In genomic region chr7:150631084-150631824, GRCh38 we compare ENCODE assay signal across 9 cellular contexts. TPM values are rescaled to one million over a fixed set of nuclear protein-coding genes. Genes with fewer than 3 reads are reported as not detected.
DNase-seq lines count a peak whose midpoint lies in the region; ATAC-seq and TF ChIP-seq lines count a peak whose summit lies in the region.
"Had no signal": no experiment of that assay in that cellular context is flagged by ENCODE, and none has a peak within 500 bp of the region (broad histone marks: within the 10 kb centered on the region; RNA-seq: fewer than 3 reads in every experiment).

No MANE protein-coding gene starts in this region.

- H2AK5ac ChIP-seq in mesendoderm (ENCODE audit: low read length), result no peak overlapping the region

- no peak overlapping the region for H3K23ac ChIP-seq in mesendoderm (ENCODE audit: low read length)

- no peak overlapping the region for H4K8ac ChIP-seq in mesendoderm (ENCODE audit: low read depth, low read length)

- no peaks in the 10 kb centered on the region for H3K27me3 Mint-ChIP-seq in activated CD8-positive, alpha-beta T cell treated with anti-CD3 and anti-CD28 coated beads for 36 hours

- TF ChIP-seq CTCF in activated CD8-positive, alpha-beta T cell treated with anti-CD3 and anti-CD28 coated beads for 36 hours (IDR thresholded peaks at IDR 0.05), result no peak

- H3K79me1 ChIP-seq in mesendoderm (ENCODE audit: low read length), result no peaks in the 10 kb centered on the region

- CTCF ChIA-PET in activated CD8-positive, alpha-beta T cell treated with anti-CD3 and anti-CD28 coated beads for 36 hours (lab: Charles Lee), result interaction anchor here (1.2 to 1.7 kb wide), 4 partner anchors 10 to 125 kb away, joined by 3 to 10 read pairs (median 4); no protein-coding TSS in a partner anchor

- no peak overlapping the region for H2BK5ac ChIP-seq in mesendoderm (ENCODE audit: low read length)

- H3K79me2 ChIP-seq in mesendoderm (ENCODE audit: control insufficient read depth, insufficient read depth, low read length), result no peaks in the 10 kb centered on the region

- no peaks in the 10 kb centered on the region for H3K4me1 ChIP-seq in mesendoderm (ENCODE audit: control insufficient read depth, low read depth, low read length)

- no peak overlapping the region for H2BK15ac ChIP-seq in mesendoderm (replicated peaks; ENCODE audit: low read depth)

- intact Hi-C loops in activated CD8-positive, alpha-beta T cell treated with anti-CD3 and anti-CD28 coated beads for 36 hours (cut with micrococcal nuclease), result loop anchor here (5.0 kb wide), 2 partner anchors 36 to 126 kb away; no protein-coding TSS in a partner anchor
- intact Hi-C loops in cardiac septum (cut with DNase I), result loop anchor here (2.0 to 5.0 kb wide), 5 partner anchors 44 to 179 kb away; partner anchors contain the start of genes GIMAP1, GIMAP5 and GIMAP8

- no peak overlapping the region for H4K5ac ChIP-seq in mesendoderm (ENCODE audit: low read length)

- H3K27ac Mint-ChIP-seq in activated CD8-positive, alpha-beta T cell treated with anti-CD3 and anti-CD28 coated beads for 36 hours, result peak overlapping the region; percentile 99

- no peaks in the 10 kb centered on the region for H3K36me3 ChIP-seq in mesendoderm (ENCODE audit: control insufficient read depth, insufficient read depth, low read length)

- H3K9ac ChIP-seq in mesendoderm (ENCODE audit: low read length), result no peak overlapping the region

- peaks cover 19% of the 10 kb centered on the region for H3K9me3 Mint-ChIP-seq in activated CD8-positive, alpha-beta T cell treated with anti-CD3 and anti-CD28 coated beads for 36 hours

- DNase-seq in activated CD8-positive, alpha-beta T cell treated with anti-CD3 and anti-CD28 coated beads for 36 hours, result peak; percentile 56
- peak; percentile 84 for DNase-seq in cardiac septum (ENCODE audit: low spot score)
- peak; percentile 22 for DNase-seq in stimulated activated CD8-positive, alpha-beta memory T cell treated with anti-CD3 and anti-CD28 coated beads, Interleukin-4, amount 100 ng/mL, for 24 hours (ENCODE audit: low read depth)
- DNase-seq in nucleus accumbens (lab: John Stamatoyannopoulos, UW), result no peak
- no peak for DNase-seq in NCI-H146 treated with DMSO at 0.1 percent for 48 hours (lab: John Stamatoyannopoulos, UW; ENCODE audit: unreplicated experiment)
- DNase-seq in mesendoderm, result no peak

- ATAC-seq in GM19452 (IDR thresholded peaks at IDR 0.05; ENCODE audit: unreplicated experiment) (peak; percentile 46), HG03469 (IDR thresholded peaks at IDR 0.05; ENCODE audit: unreplicated experiment) (no peak)
- ATAC-seq in activated CD8-positive, alpha-beta T cell treated with anti-CD3 and anti-CD28 coated beads for 36 hours, result peak; percentile 71

- POLR2A ChIA-PET in activated CD8-positive, alpha-beta T cell treated with anti-CD3 and anti-CD28 coated beads for 36 hours (lab: Charles Lee), result interaction anchor here (0.6 to 3.1 kb wide), 17 partner anchors 8 to 180 kb away, joined by 3 to 16 read pairs (median 5); partner anchors contain the start of genes GIMAP1, GIMAP2, GIMAP4 and GIMAP5

- H3K4me1 Mint-ChIP-seq in activated CD8-positive, alpha-beta T cell treated with anti-CD3 and anti-CD28 coated beads for 36 hours (ENCODE audit: low read depth), result peaks cover 68% of the 10 kb centered on the region

- no peak overlapping the region for H3K56ac ChIP-seq in mesendoderm (ENCODE audit: low read length)

- peak overlapping the region; percentile 99 for H3K4me3 Mint-ChIP-seq in activated CD8-positive, alpha-beta T cell treated with anti-CD3 and anti-CD28 coated beads for 36 hours

- H3K4ac ChIP-seq in mesendoderm (ENCODE audit: low read depth, low read length), result no peak overlapping the region

- H3K4me2 ChIP-seq in mesendoderm (ENCODE audit: low read length), result no peak overlapping the region

- H3K27ac ChIP-seq in mesendoderm (ENCODE audit: low read depth, low read length), result no peak overlapping the region

- no CpG with 5 or more reads among the region's 8 CpGs for WGBS in mesendoderm (ENCODE audit: extremely low coverage, insufficient coverage, low lambda C conversion rate)

- no peaks in the 10 kb centered on the region for H3K27me3 ChIP-seq in mesendoderm (ENCODE audit: insufficient read depth, low read length, poor library complexity)

- H3K18ac ChIP-seq in mesendoderm (ENCODE audit: low read length), result no peak overlapping the region

- no peak overlapping the region for H3K4me3 ChIP-seq in mesendoderm (ENCODE audit: low read length)

- H3K36me3 Mint-ChIP-seq in activated CD8-positive, alpha-beta T cell treated with anti-CD3 and anti-CD28 coated beads for 36 hours (ENCODE audit: low read depth), result peaks cover 77% of the 10 kb centered on the region

- no peak overlapping the region for H2BK120ac ChIP-seq in mesendoderm (ENCODE audit: low read depth, low read length)

RNA-seq across cellular contexts. Expression of gene GIMAP6, which starts 0.9 kb away (rescaled TPM):
- 10 to 100 TPM; 21.2 to 21.5 TPM for total RNA-seq in activated CD8-positive, alpha-beta T cell treated with anti-CD3 and anti-CD28 coated beads for 36 hours
- 16.6 TPM for total RNA-seq in cardiac septum
- not detected for polyA plus RNA-seq in mesendoderm (2013, experiment 1 of 2)
- not detected for polyA plus RNA-seq in mesendoderm (2013, experiment 2 of 2)
- total RNA-seq: SK-MEL-5 had no signal

RNA-seq across cellular contexts. Expression of gene GIMAP2, which starts 54.3 kb away (rescaled TPM):
- 10 to 100 TPM; 42.2 to 42.7 TPM for total RNA-seq in activated CD8-positive, alpha-beta T cell treated with anti-CD3 and anti-CD28 coated beads for 36 hours
- 3.1 TPM for total RNA-seq in cardiac septum
- polyA plus RNA-seq in mesendoderm (2013, experiment 1 of 2), result not detected
- polyA plus RNA-seq in mesendoderm (2013, experiment 2 of 2), result not detected

Comparison
In these comparisons a context has a peak if more than half of its experiments do, and no peak if none do; other contexts are left out.
1. DNase-seq: peak in activated CD8-positive, alpha-beta T cell treated with anti-CD3 and anti-CD28 coated beads for 36 hours (single experiment), cardiac septum (single experiment) and stimulated activated CD8-positive, alpha-beta memory T cell treated with anti-CD3 and anti-CD28 coated beads, Interleukin-4, amount 100 ng/mL, for 24 hours (single experiment); none in nucleus accumbens (0 of 56), NCI-H146 treated with DMSO at 0.1 percent for 48 hours (single experiment) and mesendoderm (single experiment).
2. RNA of gene GIMAP2, which starts 54.3 kb away (total RNA-seq): 42.2 to 42.7 TPM in activated CD8-positive, alpha-beta T cell treated with anti-CD3 and anti-CD28 coated beads for 36 hours; 3.1 TPM in cardiac septum (single experiment); every median in the first group is over 10 times any median in the second.